ENCODE assay signal across 1 cellular context in the genomic region with DNA sequence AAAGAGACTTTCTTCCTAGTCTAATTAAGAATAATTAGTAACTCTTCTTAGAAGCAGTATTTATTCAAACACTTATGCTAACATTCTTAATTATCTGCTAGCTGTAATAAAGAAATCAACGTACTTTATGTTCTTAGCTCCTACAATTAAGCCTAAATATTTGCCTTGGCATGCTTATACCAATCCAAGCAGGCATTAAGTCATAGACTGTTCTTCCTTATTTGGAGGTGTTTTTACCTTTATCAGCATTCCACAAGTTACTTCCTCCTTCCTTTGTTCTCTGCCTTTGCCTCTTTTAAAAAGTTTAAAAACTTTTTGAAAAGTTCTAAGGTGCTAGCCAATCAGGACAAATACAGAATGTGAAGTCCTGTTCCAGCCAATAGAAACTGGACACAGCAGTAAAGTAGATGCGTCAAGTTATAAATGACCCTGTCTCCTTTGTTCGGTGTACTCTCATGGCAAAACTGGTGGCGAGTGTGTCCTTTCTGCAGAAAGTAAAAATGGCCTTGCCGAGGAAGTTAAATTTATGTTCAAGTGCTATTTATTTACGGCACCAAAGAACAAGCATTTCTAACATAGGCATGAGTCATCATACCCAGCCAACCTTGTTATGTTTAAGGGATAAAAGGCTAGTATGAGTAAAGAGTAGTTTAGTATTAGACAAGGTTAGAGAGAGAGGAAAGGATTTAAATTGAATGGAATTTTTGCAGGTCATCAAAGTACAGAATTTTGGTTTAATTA.
TF ChIP-seq lines count a peak whose summit lies in the region.

No MANE protein-coding gene starts in this region.

TF ChIP-seq in HepG2, 621 proteins besides CTCF, POLR2A, EP300 and RAD21:
- TF ChIP-seq ELF4 (CRISPR knock-in tag; IDR thresholded peaks at IDR 0.05; ENCODE audit: borderline replicate concordance) (no peak), KAT2B (IDR thresholded peaks at IDR 0.05; ENCODE audit: borderline replicate concordance, low read depth, low read length) (no peak)
- TF ChIP-seq, protein P1, sequence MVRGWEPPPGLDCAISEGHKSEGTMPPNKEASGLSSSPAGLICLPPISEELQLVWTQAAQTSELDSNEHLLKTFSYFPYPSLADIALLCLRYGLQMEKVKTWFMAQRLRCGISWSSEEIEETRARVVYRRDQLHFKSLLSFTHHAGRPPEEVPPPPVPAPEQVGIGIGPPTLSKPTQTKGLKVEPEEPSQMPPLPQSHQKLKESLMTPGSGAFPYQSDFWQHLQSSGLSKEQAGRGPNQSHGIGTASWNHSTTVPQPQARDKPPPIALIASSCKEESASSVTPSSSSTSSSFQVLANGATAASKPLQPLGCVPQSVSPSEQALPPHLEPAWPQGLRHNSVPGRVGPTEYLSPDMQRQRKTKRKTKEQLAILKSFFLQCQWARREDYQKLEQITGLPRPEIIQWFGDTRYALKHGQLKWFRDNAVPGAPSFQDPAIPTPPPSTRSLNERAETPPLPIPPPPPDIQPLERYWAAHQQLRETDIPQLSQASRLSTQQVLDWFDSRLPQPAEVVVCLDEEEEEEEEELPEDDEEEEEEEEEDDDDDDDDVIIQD (CRISPR knock-in tag; IDR thresholded peaks at IDR 0.05; ENCODE audit: low read depth), result peak; percentile 22; the same call in 1 of the 2 replicates
